6 cellular contexts compared by ENCODE assay signal in the genomic region with DNA sequence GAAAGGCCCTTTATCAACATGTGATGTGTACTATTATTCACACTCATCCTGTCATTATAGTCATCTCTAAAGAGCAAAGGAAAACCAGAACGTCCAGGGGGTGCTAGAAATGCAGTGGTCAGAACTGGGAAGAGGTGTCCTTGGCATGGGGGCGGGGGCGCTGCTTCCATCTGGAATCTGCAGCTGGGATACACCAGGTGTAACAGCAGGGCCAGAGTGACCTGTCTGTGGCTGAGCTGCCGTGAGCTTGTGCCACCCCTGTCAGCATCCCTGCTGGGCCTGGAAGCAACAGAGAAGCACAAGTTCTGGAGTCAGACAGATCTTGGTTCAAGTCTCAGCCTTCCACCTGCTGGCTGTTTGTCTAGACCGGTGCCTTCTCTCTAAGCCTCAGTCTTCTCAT.
"Had no signal": no experiment of that assay in that cellular context is flagged by ENCODE, and none has a peak within 500 bp of the region (broad histone marks: within the 10 kb centered on the region; RNA-seq: fewer than 3 reads in every experiment).

No MANE protein-coding gene starts in this region.

- ATAC-seq: K562 had no signal

- FAIRE-seq: HTR-8/SVneo, K562 had no signal

- H3K4me3 ChIP-seq: K562 had no signal

- DNase-seq: IMR-90, KBM-7, KG1 had no signal

- H3K27ac ChIP-seq: HL-60 had no signal
